ENCODE assay signal across 8 cellular contexts in genomic region chr19:56567274-56568120, GRCh38. TPM values are rescaled to one million over a fixed set of nuclear protein-coding genes. Genes with fewer than 3 reads are reported as not detected.
DNase-seq lines count a peak whose midpoint lies in the region; ATAC-seq lines count a peak whose summit lies in the region.

ZNF470 (plus strand) TSS chr19:56567468; CDS start chr19:56570312, 2,844 bp downstream.

- peaks cover 8% of the 10 kb centered on the region for H3K9me3 ChIP-seq in SK-N-MC (ENCODE audit: low read depth, low read length)

- H3K27ac ChIP-seq in SK-N-MC = no peak within 1 kb of the TSS

- H3K36me3 ChIP-seq in SK-N-MC (ENCODE audit: insufficient read depth, low read length) = peaks cover 23% of the 10 kb centered on the region

- peaks cover 26% of the 10 kb centered on the region for H3K36me3 Mint-ChIP-seq in IgD-negative memory B cell
- peaks cover 76 to 92% of the 10 kb centered on the region in 2 donors for H3K36me3 Mint-ChIP-seq in activated naive CD4-positive, alpha-beta T cell treated with anti-CD3 and anti-CD28 coated beads, Interleukin-2, amount 50 U/mL, for 72 hours

- ATAC-seq in GM21528 (IDR thresholded peaks at IDR 0.05; ENCODE audit: low FRiP score, unreplicated experiment) = peak; percentile 98
- peak; percentile 96 to 98 for ATAC-seq in activated naive CD4-positive, alpha-beta T cell treated with anti-CD3 and anti-CD28 coated beads, Interleukin-2, amount 50 U/mL, for 72 hours

- peak within 1 kb of the TSS; percentile 70 to 96 (median 78) for H3K27ac Mint-ChIP-seq in IgD-negative memory B cell
- peak within 1 kb of the TSS; percentile 93 for H3K27ac Mint-ChIP-seq in activated naive CD4-positive, alpha-beta T cell treated with anti-CD3 and anti-CD28 coated beads, Interleukin-2, amount 50 U/mL, for 72 hours

- no peaks in the 10 kb centered on the region for H3K27me3 Mint-ChIP-seq in IgD-negative memory B cell

- peak; percentile 84 for DNase-seq in DMS 273 treated with DMSO at 0.1 percent for 48 hours (lab: John Stamatoyannopoulos, UW)
- peak; percentile 12 for DNase-seq in SK-N-MC (ENCODE audit: low read depth, low spot score)
- peak; percentile 84 to 89 for DNase-seq in activated naive CD4-positive, alpha-beta T cell treated with anti-CD3 and anti-CD28 coated beads, Interleukin-2, amount 50 U/mL, for 72 hours (ENCODE audit: low spot score in 2 of 2)
- DNase-seq in glomerular endothelial cell (ENCODE audit: extremely low read depth, low read depth, low spot score) = peak; percentile 36
- peak; percentile 55 to 95 (median 87) for DNase-seq in nucleus accumbens (lab: John Stamatoyannopoulos, UW)
- DNase-seq in superior temporal gyrus (ENCODE audit: extremely low spot score) = peak; percentile 94

- H3K4me3 Mint-ChIP-seq in IgD-negative memory B cell = peak within 1 kb of the TSS; percentile 93 to 99 (median 96)

- peaks cover 12 to 40% (median 34%) of the 10 kb centered on the region in 3 donors for H3K9me3 Mint-ChIP-seq in IgD-negative memory B cell
- peaks cover 27 to 48% of the 10 kb centered on the region in 2 donors for H3K9me3 Mint-ChIP-seq in activated naive CD4-positive, alpha-beta T cell treated with anti-CD3 and anti-CD28 coated beads, Interleukin-2, amount 50 U/mL, for 72 hours

- H3K9ac ChIP-seq in SK-N-MC (ENCODE audit: insufficient read length) = peak within 1 kb of the TSS; percentile 75

- peak within 1 kb of the TSS; percentile 94 for H3K4me3 ChIP-seq in SK-N-MC

- peaks cover 6 to 13% (median 7%) of the 10 kb centered on the region in 3 donors for H3K4me1 Mint-ChIP-seq in IgD-negative memory B cell

RNA-seq across cellular contexts. Expression of gene ZNF470, which starts in this region (rescaled TPM):
- polyA plus RNA-seq in IgD-negative memory B cell = 2.1 TPM
- total RNA-seq in activated naive CD4-positive, alpha-beta T cell treated with anti-CD3 and anti-CD28 coated beads, Interleukin-2, amount 50 U/mL, for 72 hours = 1 to 10 TPM; 4.4 to 6.3 TPM
- total RNA-seq in glomerular endothelial cell = 3.3 and 3.5 TPM in 2 replicates

Comparison
In these comparisons a context has a peak if more than half of its experiments do, and no peak if none do; other contexts are left out.
1. DNase-seq: peak in every context shown above with its lines; median percentile 94 in superior temporal gyrus; 87 in nucleus accumbens; 86 in activated naive CD4-positive, alpha-beta T cell treated with anti-CD3 and anti-CD28 coated beads, Interleukin-2, amount 50 U/mL, for 72 hours; 84 in DMS 273 treated with DMSO at 0.1 percent for 48 hours; 36 in glomerular endothelial cell; 12 in SK-N-MC.